13 cellular contexts compared by ENCODE assay signal in the genomic region with DNA sequence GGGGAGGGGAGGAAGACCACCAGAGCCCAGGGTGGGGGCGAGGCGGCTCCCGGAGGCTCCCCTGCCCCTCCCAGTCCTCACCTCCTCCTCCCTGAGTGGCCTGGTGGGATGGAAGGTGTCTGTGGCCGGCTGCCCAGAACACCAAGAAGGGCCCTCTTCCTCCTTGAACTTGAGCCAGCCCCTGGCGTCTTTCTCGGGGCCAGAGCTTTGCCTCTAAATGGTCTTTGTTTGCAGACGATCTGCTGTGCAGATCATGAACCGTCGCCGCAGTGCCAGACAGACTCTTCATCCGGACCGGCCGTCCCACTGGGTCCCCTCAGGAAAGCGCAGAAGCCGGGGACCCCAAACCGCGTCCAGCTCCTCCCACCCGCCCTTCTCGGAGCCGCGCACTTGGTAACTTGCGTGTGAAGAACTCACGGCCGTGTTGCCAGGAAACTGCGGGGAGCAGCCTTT. TPM values are rescaled to one million over a fixed set of nuclear protein-coding genes. Genes with fewer than 3 reads are reported as not detected.
DNase-seq lines count a peak whose midpoint lies in the region; ATAC-seq and TF ChIP-seq lines count a peak whose summit lies in the region.
"Had no signal": no experiment of that assay in that cellular context is flagged by ENCODE, and none has a peak within 500 bp of the region (broad histone marks: within the 10 kb centered on the region; RNA-seq: fewer than 3 reads in every experiment).

No MANE protein-coding gene starts in this region.

- ATAC-seq in activated CD8-positive, alpha-beta T cell treated with anti-CD3 and anti-CD28 coated beads, Interleukin-2, amount 10 ng/mL, durations not matched to agents 7 days and 5 days: no peak
- ATAC-seq in activated CD8-positive, alpha-beta T cell treated with anti-CD3 and anti-CD28 coated beads for 36 hours: no peak
- ATAC-seq in left lung: peak; percentile 26
- ATAC-seq in upper lobe of right lung: peak; percentile 27
- ATAC-seq: activated naive CD8-positive, alpha-beta T cell treated with anti-CD3 and anti-CD28 coated beads, Interleukin-2, amount 50 U/mL, for 24 hours; HCT116 had no signal

- CTCF ChIA-PET in activated CD8-positive, alpha-beta T cell treated with anti-CD3 and anti-CD28 coated beads, Interleukin-2, amount 10 ng/mL, durations not matched to agents 7 days and 5 days (lab: Charles Lee): no interaction called here
- CTCF ChIA-PET in activated CD8-positive, alpha-beta T cell treated with anti-CD3 and anti-CD28 coated beads for 36 hours (lab: Charles Lee): interaction anchor here (1.1 kb wide), 1 partner anchor 510 kb away, joined by 3 read pairs; no protein-coding TSS in a partner anchor

- intact Hi-C loops in activated CD8-positive, alpha-beta T cell treated with anti-CD3 and anti-CD28 coated beads for 36 hours (cut with micrococcal nuclease): no loop called here
- intact Hi-C loops in left lung (cut with DNase I): no loop called here
- intact Hi-C loops in upper lobe of right lung (cut with DNase I): no loop called here
- intact Hi-C loops in spleen (cut with DNase I; ENCODE audit: low total_unique reads): no loop called here

- H3K36me3 Mint-ChIP-seq in activated CD8-positive, alpha-beta T cell treated with anti-CD3 and anti-CD28 coated beads, Interleukin-2, amount 10 ng/mL, durations not matched to agents 7 days and 5 days (ENCODE audit: low read depth): no peaks in the 10 kb centered on the region
- H3K36me3 Mint-ChIP-seq in activated CD8-positive, alpha-beta T cell treated with anti-CD3 and anti-CD28 coated beads for 36 hours (ENCODE audit: low read depth): no peaks in the 10 kb centered on the region

- in situ Hi-C loops in brain microvascular endothelial cell (cut with HindIII; ENCODE audit: low pct_ligation_motif_present, low sequenced_read_pairs): no loop called here

- no peaks in the 10 kb centered on the region for H3K9me3 Mint-ChIP-seq in activated CD8-positive, alpha-beta T cell treated with anti-CD3 and anti-CD28 coated beads, Interleukin-2, amount 10 ng/mL, durations not matched to agents 7 days and 5 days (ENCODE audit: insufficient read depth)
- H3K9me3 Mint-ChIP-seq in activated CD8-positive, alpha-beta T cell treated with anti-CD3 and anti-CD28 coated beads for 36 hours: no peaks in the 10 kb centered on the region
- H3K9me3 Mint-ChIP-seq: activated naive CD8-positive, alpha-beta T cell treated with anti-CD3 and anti-CD28 coated beads, Interleukin-2, amount 50 U/mL, for 24 hours had no signal

- H3K4me3 ChIP-seq in brain microvascular endothelial cell (ENCODE audit: low read depth, low read length) (peak overlapping the region; percentile 17), left lung (no peak overlapping the region), upper lobe of right lung (peak overlapping the region; percentile 17), spleen (peak overlapping the region in 4 of 8 donors; percentile 8 to 54 (median 24))
- H3K4me3 ChIP-seq: SJCRH30 had no signal

- H3K27me3 Mint-ChIP-seq in activated CD8-positive, alpha-beta T cell treated with anti-CD3 and anti-CD28 coated beads, Interleukin-2, amount 10 ng/mL, durations not matched to agents 7 days and 5 days (ENCODE audit: low read depth): no peaks in the 10 kb centered on the region
- H3K27me3 Mint-ChIP-seq in activated CD8-positive, alpha-beta T cell treated with anti-CD3 and anti-CD28 coated beads for 36 hours: no peaks in the 10 kb centered on the region

- no peaks in the 10 kb centered on the region for H3K4me1 Mint-ChIP-seq in activated CD8-positive, alpha-beta T cell treated with anti-CD3 and anti-CD28 coated beads, Interleukin-2, amount 10 ng/mL, durations not matched to agents 7 days and 5 days (ENCODE audit: low read depth)
- no peaks in the 10 kb centered on the region for H3K4me1 Mint-ChIP-seq in activated CD8-positive, alpha-beta T cell treated with anti-CD3 and anti-CD28 coated beads for 36 hours (ENCODE audit: low read depth)

- peak; percentile 16 for DNase-seq in activated CD8-positive, alpha-beta T cell treated with anti-CD3 and anti-CD28 coated beads, Interleukin-2, amount 10 ng/mL, durations not matched to agents 7 days and 5 days
- DNase-seq in activated CD8-positive, alpha-beta T cell treated with anti-CD3 and anti-CD28 coated beads for 36 hours: no peak
- DNase-seq in brain microvascular endothelial cell: no peak
- DNase-seq in left lung: no peak
- DNase-seq in upper lobe of right lung: no peak
- no peak for DNase-seq in SKM-1 (lab: John Stamatoyannopoulos, UW; ENCODE audit: unreplicated experiment)
- no peak for DNase-seq in mesenteric fat pad (ENCODE audit: low spot score)
- DNase-seq in spleen: no peak
- DNase-seq: activated naive CD8-positive, alpha-beta T cell treated with anti-CD3 and anti-CD28 coated beads, Interleukin-2, amount 50 U/mL, for 24 hours; activated T-cell treated with anti-CD3 and anti-CD28 coated beads for 4 hours; SJCRH30; WERI-Rb-1 had no signal

- no peaks in the 10 kb centered on the region for H3K27me3 ChIP-seq in brain microvascular endothelial cell (replicated peaks)
- H3K27me3 ChIP-seq in left lung: peaks cover 0 to 14% of the 10 kb centered on the region in 2 donors
- no peaks in the 10 kb centered on the region for H3K27me3 ChIP-seq in upper lobe of right lung
- peaks cover 0 to 3% (median 0%) of the 10 kb centered on the region in 7 donors for H3K27me3 ChIP-seq in spleen (replicated peaks in 1 of 7)
- H3K27me3 ChIP-seq: SJCRH30 had no signal

- TF ChIP-seq CTCF in activated CD8-positive, alpha-beta T cell treated with anti-CD3 and anti-CD28 coated beads for 36 hours (IDR thresholded peaks at IDR 0.05): no peak
- TF ChIP-seq CTCF in brain microvascular endothelial cell (IDR thresholded peaks at IDR 0.05; ENCODE audit: low read depth, low read length, missing control alignments) (no peak), left lung (IDR thresholded peaks at IDR 0.05) (no peak), upper lobe of right lung (IDR thresholded peaks at IDR 0.05) (no peak), spleen (IDR thresholded peaks at IDR 0.05 in 8 of 11, conservative IDR thresholded peaks at IDR 0.05 in 3 of 11) (no peak)

- H3K27ac ChIP-seq in brain microvascular endothelial cell: no peak overlapping the region
- H3K27ac ChIP-seq in left lung: no peak overlapping the region
- H3K27ac ChIP-seq in upper lobe of right lung: no peak overlapping the region
- no peak overlapping the region for H3K27ac ChIP-seq in spleen
- H3K27ac ChIP-seq: SJCRH30, WERI-Rb-1 had no signal

- POLR2A ChIA-PET in activated CD8-positive, alpha-beta T cell treated with anti-CD3 and anti-CD28 coated beads, Interleukin-2, amount 10 ng/mL, durations not matched to agents 7 days and 5 days (lab: Charles Lee): no interaction called here
- POLR2A ChIA-PET in activated CD8-positive, alpha-beta T cell treated with anti-CD3 and anti-CD28 coated beads for 36 hours (lab: Charles Lee): no interaction called here

- H3K9me3 ChIP-seq in left lung (no peaks in the 10 kb centered on the region), upper lobe of right lung (no peaks in the 10 kb centered on the region), spleen (no peaks in the 10 kb centered on the region)
- H3K9me3 ChIP-seq: SJCRH30 had no signal

- no peak overlapping the region for H3K27ac Mint-ChIP-seq in activated CD8-positive, alpha-beta T cell treated with anti-CD3 and anti-CD28 coated beads, Interleukin-2, amount 10 ng/mL, durations not matched to agents 7 days and 5 days
- H3K27ac Mint-ChIP-seq in activated CD8-positive, alpha-beta T cell treated with anti-CD3 and anti-CD28 coated beads for 36 hours: no peak overlapping the region
- H3K27ac Mint-ChIP-seq: activated naive CD8-positive, alpha-beta T cell treated with anti-CD3 and anti-CD28 coated beads, Interleukin-2, amount 50 U/mL, for 24 hours had no signal

- TF ChIP-seq POLR2A in spleen (IDR thresholded peaks at IDR 0.05): no peak

- WGBS in spleen, 5 donors: 46 to 69% (median 63%) methylated on average over 25 of the region's 25 CpGs

- no peaks in the 10 kb centered on the region for H3K4me1 ChIP-seq in left lung
- no peaks in the 10 kb centered on the region for H3K4me1 ChIP-seq in upper lobe of right lung
- peaks cover 0 to 4% (median 0%) of the 10 kb centered on the region in 6 donors for H3K4me1 ChIP-seq in spleen
- H3K4me1 ChIP-seq: SJCRH30 had no signal

- H3K4me3 Mint-ChIP-seq in activated CD8-positive, alpha-beta T cell treated with anti-CD3 and anti-CD28 coated beads, Interleukin-2, amount 10 ng/mL, durations not matched to agents 7 days and 5 days: no peak overlapping the region
- H3K4me3 Mint-ChIP-seq in activated CD8-positive, alpha-beta T cell treated with anti-CD3 and anti-CD28 coated beads for 36 hours: no peak overlapping the region
- H3K4me3 Mint-ChIP-seq: activated naive CD8-positive, alpha-beta T cell treated with anti-CD3 and anti-CD28 coated beads, Interleukin-2, amount 50 U/mL, for 24 hours had no signal

- H3K36me3 ChIP-seq in brain microvascular endothelial cell (replicated peaks) (no peaks in the 10 kb centered on the region), left lung (no peaks in the 10 kb centered on the region), upper lobe of right lung (no peaks in the 10 kb centered on the region), spleen (no peaks in the 10 kb centered on the region)
- H3K36me3 ChIP-seq: SJCRH30, WERI-Rb-1 had no signal

RNA-seq across cellular contexts. Expression of a gene that starts 41.2 kb away (rescaled TPM):
- total RNA-seq in activated CD8-positive, alpha-beta T cell treated with anti-CD3 and anti-CD28 coated beads, Interleukin-2, amount 10 ng/mL, durations not matched to agents 7 days and 5 days: 10 to 100 TPM; 21.8 to 21.9 TPM
- total RNA-seq in activated CD8-positive, alpha-beta T cell treated with anti-CD3 and anti-CD28 coated beads for 36 hours: 10 to 100 TPM; 20.0 to 21.1 TPM
- total RNA-seq in left lung (10 to 100 TPM; 25.7 to 30.4 TPM), upper lobe of right lung (27.7 TPM), mesenteric fat pad (25.5 TPM), spleen (10 to 100 TPM; 23.6 to 43.8 (median 36.7) TPM)
- polyA plus RNA-seq in spleen: 10 to 100 TPM; 11.1 to 16.8 (median 12.3) TPM

RNA-seq across cellular contexts. Expression of a gene that starts 42.8 kb away (rescaled TPM):
- 10 to 100 TPM; 16.7 to 16.8 TPM for total RNA-seq in activated CD8-positive, alpha-beta T cell treated with anti-CD3 and anti-CD28 coated beads, Interleukin-2, amount 10 ng/mL, durations not matched to agents 7 days and 5 days
- 10 to 100 TPM; 10.8 to 11.0 TPM for total RNA-seq in activated CD8-positive, alpha-beta T cell treated with anti-CD3 and anti-CD28 coated beads for 36 hours
- total RNA-seq in left lung (10 to 100 TPM; 13.3 to 20.2 TPM), upper lobe of right lung (17.3 TPM), mesenteric fat pad (20.9 TPM), spleen (10 to 100 TPM; 14.9 to 26.4 (median 19.7) TPM)
- 1 to 10 TPM; 4.1 to 6.1 (median 4.2) TPM for polyA plus RNA-seq in spleen

Comparison
In these comparisons a context has a peak if more than half of its experiments do, and no peak if none do; other contexts are left out.
1. ATAC-seq: peak in left lung (single experiment) and upper lobe of right lung (single experiment); none in activated CD8-positive, alpha-beta T cell treated with anti-CD3 and anti-CD28 coated beads, Interleukin-2, amount 10 ng/mL, durations not matched to agents 7 days and 5 days (single experiment) and activated CD8-positive, alpha-beta T cell treated with anti-CD3 and anti-CD28 coated beads for 36 hours (single experiment).
2. H3K4me3 ChIP-seq: peak in brain microvascular endothelial cell (single experiment) and upper lobe of right lung (single experiment); none in left lung (0 of 2).